21 cellular contexts compared by ENCODE assay signal in the genomic region with DNA sequence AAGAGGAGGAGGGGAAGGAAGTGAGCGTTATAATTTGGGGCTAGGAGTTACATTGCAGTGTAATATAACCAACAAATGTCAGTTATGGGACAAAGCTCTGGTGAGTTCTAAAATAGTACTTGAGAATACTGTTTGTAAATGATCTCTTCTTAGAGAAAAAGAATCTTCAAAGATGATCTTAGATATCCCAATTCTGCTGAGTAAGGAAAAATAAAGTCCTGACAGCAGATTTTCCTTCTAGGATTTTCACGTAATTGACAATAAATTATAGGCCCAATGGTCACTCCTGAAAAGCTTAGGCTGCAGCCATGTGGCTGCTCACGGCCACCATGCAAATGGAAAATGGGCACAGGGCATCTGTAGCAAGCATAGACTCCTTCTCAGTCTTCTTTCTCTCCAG.
"Had no signal": no experiment of that assay in that cellular context is flagged by ENCODE, and none has a peak within 500 bp of the region (broad histone marks: within the 10 kb centered on the region; RNA-seq: fewer than 3 reads in every experiment).

No MANE protein-coding gene starts in this region.

- H3K9me3 ChIP-seq: SJSA1 had no signal

- DNase-seq: Karpas-422, KG1, MM.1S, NCI-H1092 treated with DMSO at 0.1 percent for 48 hours, NCI-H1436, NCI-H187, NCI-H2029, NCI-H2081 treated with DMSO at 0.1 percent for 48 hours, NCI-H2171, NCI-H226, NCI-H446, NCI-H510A, NCI-H524 treated with DMSO at 0.1 percent for 48 hours, NCI-H69, NCI-H774, Right ventricle myocardium superior, RPMI8226, SIG-M5 had no signal

- H3K36me3 ChIP-seq: SJSA1 had no signal

- H3K27me3 ChIP-seq: SJSA1 had no signal

- H3K4me3 ChIP-seq: SJSA1, SK-N-MC had no signal

- FAIRE-seq: RCC 7860 had no signal

- H3K27ac ChIP-seq: SJSA1, SK-N-MC had no signal
